13 cellular contexts compared by ENCODE assay signal in the genomic region with DNA sequence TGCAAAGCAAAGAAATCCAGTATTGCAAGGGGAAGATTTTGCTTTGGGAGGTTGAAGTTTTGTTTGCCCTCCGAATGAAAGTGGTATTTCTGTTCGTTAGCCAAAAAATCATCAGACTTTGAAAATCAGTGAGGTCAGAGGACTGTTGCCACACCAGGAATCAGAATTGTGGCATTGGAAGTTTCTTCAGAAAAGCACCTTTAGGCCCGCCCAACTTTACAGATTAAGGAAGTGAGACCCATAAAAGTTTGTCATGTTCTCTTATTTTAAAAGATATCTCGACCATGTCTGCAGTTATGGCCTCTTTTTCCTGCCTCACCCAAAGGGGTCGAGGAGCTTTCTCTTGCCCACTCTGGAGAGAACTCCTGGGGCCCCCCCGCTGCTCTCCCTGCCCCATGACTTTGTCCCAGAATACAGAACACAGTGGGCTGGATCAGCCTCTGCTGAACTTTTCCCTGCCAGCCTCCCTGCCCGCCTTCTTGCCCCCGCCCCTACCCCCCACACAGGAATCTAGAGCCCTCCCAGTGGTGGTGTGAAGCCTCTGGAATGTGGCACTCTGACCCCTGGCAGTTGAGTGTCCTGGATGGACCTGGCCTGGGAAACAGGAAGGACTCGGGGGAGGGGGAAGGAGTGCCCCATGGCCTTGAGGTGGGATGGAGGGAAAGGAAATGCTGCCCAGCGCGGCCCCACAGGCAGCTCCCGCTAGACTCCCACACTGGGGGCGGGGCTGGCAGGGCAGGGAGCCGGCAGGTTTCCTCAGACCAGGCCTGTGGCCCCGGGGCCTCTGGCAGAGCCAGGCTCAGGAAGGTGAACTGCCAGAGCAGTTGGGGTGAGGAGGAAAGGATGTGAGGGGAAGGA. TPM values are rescaled to one million over a fixed set of nuclear protein-coding genes. Genes with fewer than 3 reads are reported as not detected.
DNase-seq lines count a peak whose midpoint lies in the region; ATAC-seq and TF ChIP-seq lines count a peak whose summit lies in the region.
"Had no signal": no experiment of that assay in that cellular context is flagged by ENCODE, and none has a peak within 500 bp of the region (broad histone marks: within the 10 kb centered on the region; RNA-seq: fewer than 3 reads in every experiment).

No MANE protein-coding gene starts in this region.

- peaks cover 29% of the 10 kb centered on the region for H4K20me1 ChIP-seq in PC-3 (ENCODE audit: low read length)

- no peak for TF ChIP-seq POLR2A in esophagus muscularis mucosa (IDR thresholded peaks at IDR 0.05; ENCODE audit: low read depth)

- DNase-seq in Caco-2 (peak; percentile 84 to 96), PC-3 (peak; percentile 71), esophagus muscularis mucosa (ENCODE audit: extremely low spot score) (no peak), activated T-cell treated with anti-CD3 and anti-CD28 coated beads for 4 hours (no peak), foreskin keratinocyte (no peak)
- DNase-seq: glutamatergic neuron, NCI-H187 treated with DMSO at 0.1 percent for 48 hours had no signal

- 63% methylated on average over 15 of the region's 15 CpGs for WGBS in esophagus muscularis mucosa

- no peak overlapping the region for H3K4me3 ChIP-seq in Caco-2 (ENCODE audit: low read depth, low read length)
- H3K4me3 ChIP-seq in PC-3 (ENCODE audit: low read length): no peak overlapping the region
- H3K4me3 ChIP-seq in esophagus muscularis mucosa: no peak overlapping the region
- H3K4me3 ChIP-seq in mucosa of rectum (ENCODE audit: low read length in 2 of 2): peak overlapping the region in 1 of 2 donors; percentile 2

- peak overlapping the region; percentile 6 for H3K4me3 Mint-ChIP-seq in Caco-2 (ENCODE audit: unreplicated experiment)
- H3K4me3 Mint-ChIP-seq: activated naive CD4-positive, alpha-beta T cell treated with anti-CD3 and anti-CD28 coated beads, Interleukin-2, amount 50 U/mL, for 24 hours; T-helper 1 cell treated with Interleukin-12 subunit alpha and Interleukin-12 subunit beta and Interleukin-4 antibody, amounts not matched to agents 30 μg/mL and 1 μg/mL, for 36 hours had no signal

- no peaks in the 10 kb centered on the region for H3K9me3 Mint-ChIP-seq in Caco-2 (ENCODE audit: unreplicated experiment)
- H3K9me3 Mint-ChIP-seq: activated naive CD4-positive, alpha-beta T cell treated with anti-CD3 and anti-CD28 coated beads, Interleukin-2, amount 50 U/mL, for 24 hours; T-helper 1 cell treated with Interleukin-12 subunit alpha and Interleukin-12 subunit beta and Interleukin-4 antibody, amounts not matched to agents 30 μg/mL and 1 μg/mL, for 36 hours had no signal

- H2AFZ ChIP-seq in PC-3 (ENCODE audit: low read length): no peak overlapping the region

- H3K27me3 Mint-ChIP-seq in Caco-2 (ENCODE audit: insufficient read depth, unreplicated experiment): no peaks in the 10 kb centered on the region
- H3K27me3 Mint-ChIP-seq: activated naive CD4-positive, alpha-beta T cell treated with anti-CD3 and anti-CD28 coated beads, Interleukin-2, amount 50 U/mL, for 24 hours had no signal

- peak overlapping the region; percentile 88 for H3K27ac Mint-ChIP-seq in Caco-2 (ENCODE audit: unreplicated experiment)
- H3K27ac Mint-ChIP-seq: activated naive CD4-positive, alpha-beta T cell treated with anti-CD3 and anti-CD28 coated beads, Interleukin-2, amount 50 U/mL, for 24 hours; T-helper 1 cell treated with Interleukin-12 subunit alpha and Interleukin-12 subunit beta and Interleukin-4 antibody, amounts not matched to agents 30 μg/mL and 1 μg/mL, for 36 hours had no signal

- H3K4me1 ChIP-seq in Caco-2: peaks cover 86% of the 10 kb centered on the region
- H3K4me1 ChIP-seq in PC-3 (ENCODE audit: insufficient read depth, low read length): peaks cover 61% of the 10 kb centered on the region
- peaks cover 37 to 61% (median 58%) of the 10 kb centered on the region in 4 donors for H3K4me1 ChIP-seq in esophagus muscularis mucosa
- H3K4me1 ChIP-seq in mucosa of rectum (ENCODE audit: control insufficient read depth in 2 of 2, insufficient read depth in 2 of 2, low read length in 2 of 2): peaks cover 21 to 36% of the 10 kb centered on the region in 2 donors
- peaks cover 21% of the 10 kb centered on the region for H3K4me1 ChIP-seq in foreskin keratinocyte

- no TSS peak for BruUV-seq in Caco-2 (replicated peaks; lab: Mats Ljungman, UMichigan)
- no TSS peak for BruUV-seq in PC-3 (replicated peaks; lab: Mats Ljungman, UMichigan)

- H3K36me3 ChIP-seq in Caco-2 (ENCODE audit: control insufficient read depth, insufficient read depth, low read length): no peaks in the 10 kb centered on the region; the same call in 1 of the 2 replicates
- H3K36me3 ChIP-seq in PC-3 (ENCODE audit: low read depth, low read length): peaks cover 6% of the 10 kb centered on the region; the same call in 1 of the 2 replicates
- H3K36me3 ChIP-seq in esophagus muscularis mucosa: peaks cover 0 to 20% (median 5%) of the 10 kb centered on the region in 4 donors
- peaks cover 0 to 3% of the 10 kb centered on the region in 2 donors for H3K36me3 ChIP-seq in mucosa of rectum (ENCODE audit: control insufficient read depth in 2 of 2, insufficient read depth in 2 of 2, low read length in 2 of 2)

- H3K4me2 ChIP-seq in PC-3 (ENCODE audit: low read length): peak overlapping the region; percentile 30

- POLR2A ChIA-PET in Caco-2 (lab: Charles Lee): no interaction called here
- POLR2A ChIA-PET in PC-3 (lab: Charles Lee; ENCODE audit: unreplicated experiment): no interaction called here

- H3K9ac ChIP-seq in PC-3 (ENCODE audit: low read length) (no peak overlapping the region), mucosa of rectum (ENCODE audit: low read depth in 1 of 2, low read length in 2 of 2) (no peak overlapping the region)

- H3F3A ChIP-seq in PC-3 (ENCODE audit: low read length, unreplicated experiment): peaks cover 5% of the 10 kb centered on the region

- H3K27ac ChIP-seq in PC-3 (ENCODE audit: low read length) (peak overlapping the region; percentile 19), esophagus muscularis mucosa (replicated peaks in 1 of 4) (peak overlapping the region; percentile 31 to 39 (median 36)), mucosa of rectum (ENCODE audit: low read depth in 2 of 2, low read length in 2 of 2) (peak overlapping the region; percentile 53 to 55), foreskin keratinocyte (no peak overlapping the region)
- H3K27ac ChIP-seq: C4-2B had no signal

- CTCF ChIA-PET in Caco-2 (lab: Charles Lee) (interaction anchor here (0.7 kb wide), 1 partner anchor 12 kb away, joined by 3 read pairs; no protein-coding TSS in a partner anchor), PC-3 (lab: Charles Lee) (no interaction called here)

- peaks cover 71% of the 10 kb centered on the region for H3K4me1 Mint-ChIP-seq in Caco-2 (ENCODE audit: low read depth, unreplicated experiment)

- intact Hi-C loops in Caco-2 (cut with micrococcal nuclease; ENCODE audit: unreplicated experiment): loop anchor here (1.0 to 2.0 kb wide), 2 partner anchors 10 to 22 kb away; no protein-coding TSS in a partner anchor
- intact Hi-C loops in PC-3 (cut with micrococcal nuclease): no loop called here
- intact Hi-C loops in esophagus muscularis mucosa (cut with DNase I): no loop called here

- peaks cover 98% of the 10 kb centered on the region for H3K79me2 ChIP-seq in PC-3 (ENCODE audit: low read length)

- TF ChIP-seq CTCF in Caco-2 (IDR thresholded peaks at IDR 0.05; ENCODE audit: insufficient read depth in 1 of 2, low read depth in 1 of 2, low read length in 1 of 2, severe bottlenecking in 1 of 2, unreplicated experiment in 1 of 2) (no peak), PC-3 (conservative IDR thresholded peaks at IDR 0.05; ENCODE audit: low read depth, low read length) (no peak), esophagus muscularis mucosa (IDR thresholded peaks at IDR 0.05) (no peak), foreskin keratinocyte (conservative IDR thresholded peaks at IDR 0.05) (no peak)

- H3K27me3 ChIP-seq in Caco-2 (replicated peaks; ENCODE audit: control insufficient read depth, insufficient read depth, low read length) (no peaks in the 10 kb centered on the region), PC-3 (ENCODE audit: low read length) (no peaks in the 10 kb centered on the region), esophagus muscularis mucosa (no peaks in the 10 kb centered on the region), mucosa of rectum (ENCODE audit: control insufficient read depth in 2 of 2, insufficient read depth in 2 of 2, low read length in 2 of 2) (no peaks in the 10 kb centered on the region), foreskin keratinocyte (no peaks in the 10 kb centered on the region)

- H3K36me3 Mint-ChIP-seq in Caco-2 (ENCODE audit: insufficient read depth, unreplicated experiment): peaks cover 97% of the 10 kb centered on the region
- H3K36me3 Mint-ChIP-seq: activated naive CD4-positive, alpha-beta T cell treated with anti-CD3 and anti-CD28 coated beads, Interleukin-2, amount 50 U/mL, for 24 hours had no signal

- no peak for TF ChIP-seq EP300 in esophagus muscularis mucosa (IDR thresholded peaks at IDR 0.05)

- H3K9me3 ChIP-seq in Caco-2 (no peaks in the 10 kb centered on the region), PC-3 (ENCODE audit: low read length) (no peaks in the 10 kb centered on the region), esophagus muscularis mucosa (no peaks in the 10 kb centered on the region), mucosa of rectum (ENCODE audit: control insufficient read depth in 2 of 2, low read length in 2 of 2) (no peaks in the 10 kb centered on the region)

- H3K9me2 ChIP-seq in PC-3 (replicated peaks; ENCODE audit: low read length): no peaks in the 10 kb centered on the region

- peak; percentile 34 for ATAC-seq in PC-3
- no peak for ATAC-seq in foreskin keratinocyte
- no peak for ATAC-seq in GM18907 (IDR thresholded peaks at IDR 0.05; ENCODE audit: unreplicated experiment)
- ATAC-seq in GM18868 (IDR thresholded peaks at IDR 0.05; ENCODE audit: unreplicated experiment): no peak

RNA-seq across cellular contexts. Expression of gene CRIM1, which starts 25.3 kb away (rescaled TPM):
- total RNA-seq in Caco-2 (2022) (270 and 292 TPM in 2 replicates), PC-3 (2014; rRNA removed) (70.7 and 85.7 TPM in 2 replicates), esophagus muscularis mucosa (100 to 1,000 TPM; 140 to 429 (median 201) TPM), foreskin keratinocyte (76.8 and 99.4 TPM in 2 replicates)
- 11.7 and 19.3 TPM in 2 replicates for polyA plus RNA-seq in foreskin keratinocyte

Comparison
In these comparisons a context has a peak if more than half of its experiments do, and no peak if none do; other contexts are left out.
1. DNase-seq: peak in Caco-2 (2 of 2) and PC-3 (single experiment); none in esophagus muscularis mucosa (single experiment), activated T-cell treated with anti-CD3 and anti-CD28 coated beads for 4 hours (single experiment) and foreskin keratinocyte (0 of 2).